34 cellular contexts compared by ENCODE assay signal in the genomic region with DNA sequence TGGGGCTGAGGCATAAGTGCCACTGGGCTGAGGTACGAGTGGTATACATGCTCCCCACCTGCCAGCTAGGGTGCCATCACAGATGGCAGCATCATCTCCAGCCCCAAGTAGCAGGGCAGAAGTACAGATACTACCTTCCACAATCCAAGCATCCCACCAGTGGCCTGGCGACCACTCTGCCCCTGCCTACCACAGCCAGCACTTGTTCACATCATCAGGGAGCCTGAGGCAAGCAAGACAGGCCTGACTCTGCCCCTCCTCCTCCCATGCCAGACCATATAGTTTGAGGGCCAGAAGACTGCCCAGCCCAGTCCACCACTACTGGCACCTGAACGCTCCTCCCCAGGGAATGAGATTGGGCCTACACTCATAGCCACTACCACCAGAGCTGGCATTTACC.
"Had no signal": no experiment of that assay in that cellular context is flagged by ENCODE, and none has a peak within 500 bp of the region (broad histone marks: within the 10 kb centered on the region; RNA-seq: fewer than 3 reads in every experiment).

No MANE protein-coding gene starts in this region.

- H3K36me3 ChIP-seq: adrenal gland, brain microvascular endothelial cell, cardiac muscle cell had no signal

- H3K27me3 ChIP-seq: adrenal gland, ascending aorta, body of pancreas, brain microvascular endothelial cell, breast epithelium, cardiac muscle cell had no signal

- H3K4me1 ChIP-seq: ascending aorta, body of pancreas, breast epithelium had no signal

- H3K27ac ChIP-seq: adrenal gland, ascending aorta, body of pancreas, brain microvascular endothelial cell, breast epithelium, cardiac muscle cell had no signal

- DNase-seq: activated effector memory CD4-positive, alpha-beta T cell treated with anti-CD3 and anti-CD28 coated beads, Interleukin-2, amount 50 U/mL, for 16 hours; activated effector memory CD4-positive, alpha-beta T cell treated with Interleukin-2 at 50 U/mL for 16 hours; activated gamma-delta T cell; activated gamma-delta T cell treated with Interleukin-2 at 50 U/mL for 16 hours; activated naive CD4-positive, alpha-beta T cell; activated naive CD4-positive, alpha-beta T cell treated with anti-CD3 and anti-CD28 coated beads for 36 hours; activated naive CD4-positive, alpha-beta T cell treated with anti-CD3 and anti-CD28 coated beads, Interleukin-2, amount 10 ng/mL, durations not matched to agents 7 days and 5 days; activated naive CD4-positive, alpha-beta T cell treated with anti-CD3 and anti-CD28 coated beads, Interleukin-2, amount 50 U/mL, for 16 hours; activated naive CD4-positive, alpha-beta T cell treated with Interleukin-2 at 50 U/mL for 16 hours; activated naive CD8-positive, alpha-beta T cell treated with anti-CD3 and anti-CD28 coated beads for 36 hours; activated naive CD8-positive, alpha-beta T cell treated with anti-CD3 and anti-CD28 coated beads, Interleukin-2, amount 10 ng/mL, durations not matched to agents 7 days and 5 days; activated naive CD8-positive, alpha-beta T cell treated with anti-CD3 and anti-CD28 coated beads, Interleukin-2, amount 50 U/mL, for 24 hours; activated T-cell treated with anti-CD3 and anti-CD28 coated beads for 4 hours; activated T-cell treated with anti-CD3 and anti-CD28 coated beads, Interleukin-2, amount 50 U/mL, for 1 hour; activated T-cell treated with anti-CD3 and anti-CD28 coated beads, Interleukin-2, amount 50 U/mL, for 24 hours; activated T-cell treated with anti-CD3 and anti-CD28 coated beads, Interleukin-2, amount 50 U/mL, for 4 hours; activated T-cell treated with anti-CD3 and anti-CD28 coated beads, Interleukin-2, amount 50 U/mL, for 48 hours; activated T-cell treated with anti-CD3 and anti-CD28 coated beads, Interleukin-2, amount 50 U/mL, for 72 hours; adrenal gland; amniotic stem cell; amygdala; anterior cingulate cortex; aorta; body of pancreas; brain microvascular endothelial cell; caudate nucleus; central memory CD4-positive, alpha-beta T cell; cerebellar nuclear complex had no signal

- FAIRE-seq: astrocyte had no signal

- H3K9me3 ChIP-seq: adrenal gland, ascending aorta, body of pancreas, breast epithelium had no signal

- ATAC-seq: activated naive CD4-positive, alpha-beta T cell treated with anti-CD3 and anti-CD28 coated beads, Interleukin-2, amount 50 U/mL, for 72 hours; activated naive CD8-positive, alpha-beta T cell treated with anti-CD3 and anti-CD28 coated beads, Interleukin-2, amount 50 U/mL, for 24 hours; activated T-cell treated with anti-CD3 and anti-CD28 coated beads, Interleukin-2, amount 50 U/mL, for 4 hours; activated T-cell treated with anti-CD3 and anti-CD28 coated beads, Interleukin-2, amount 50 U/mL, for 72 hours; activated T-helper 17 cell treated with anti-CD3 and anti-CD28 coated beads, Interleukin-2, amount 50 U/mL, for 72 hours; body of pancreas had no signal

- H3K4me3 ChIP-seq: adrenal gland, ascending aorta, body of pancreas, breast epithelium, cardiac muscle cell had no signal
